8 cellular contexts compared by ENCODE assay signal in the genomic region with DNA sequence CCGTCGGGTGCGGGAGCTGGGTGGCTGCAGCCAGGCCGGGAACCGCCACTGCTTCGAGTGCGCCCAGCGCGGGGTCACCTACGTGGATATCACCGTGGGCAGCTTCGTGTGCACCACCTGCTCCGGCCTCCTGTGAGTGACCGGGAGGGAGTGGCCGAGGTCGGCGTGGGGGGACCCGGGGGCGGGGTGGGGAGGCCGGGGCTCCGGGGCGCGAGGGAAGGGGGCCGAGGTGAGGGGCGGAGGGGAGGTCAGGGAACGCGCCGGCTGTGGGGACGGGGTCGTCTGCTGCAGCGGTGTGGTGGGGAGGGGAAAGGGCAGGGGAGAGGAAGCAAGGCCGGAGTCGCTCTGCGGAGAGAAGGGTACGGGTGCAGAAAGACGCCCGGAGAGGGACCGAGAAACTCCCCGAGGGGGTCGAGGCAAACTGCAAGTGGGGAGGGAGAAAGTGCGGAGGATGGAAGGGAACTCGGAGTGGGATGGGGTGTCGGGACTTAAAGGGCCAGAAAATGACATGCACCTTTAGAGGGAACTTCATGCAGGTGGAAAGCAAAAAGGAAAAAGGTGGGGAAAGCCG. TPM values are rescaled to one million over a fixed set of nuclear protein-coding genes. Genes with fewer than 3 reads are reported as not detected.
DNase-seq lines count a peak whose midpoint lies in the region; ATAC-seq and TF ChIP-seq lines count a peak whose summit lies in the region.

No MANE protein-coding gene starts in this region.

- ATAC-seq in HG02870 (IDR thresholded peaks at IDR 0.05; ENCODE audit: unreplicated experiment): no peak

- DNase-seq in Caco-2 (peak; percentile 31 to 45), endothelial cell (ENCODE audit: low spot score) (no peak), osteoblast (ENCODE audit: insufficient read length, low spot score, missing footprints) (peak; percentile 78), islet precursor cell (no peak), DMS79 treated with DMSO at 0.1 percent for 48 hours (lab: John Stamatoyannopoulos, UW) (no peak)
- no peak for DNase-seq in activated CD8-positive, alpha-beta memory T cell treated with anti-CD3 and anti-CD28 coated beads, Interleukin-2, amount 50 U/mL, for 4 hours

- peak overlapping the region; percentile 52 for H3K9ac ChIP-seq in OCI-LY3 (ENCODE audit: low read length)

- H3K4me3 ChIP-seq in Caco-2 (ENCODE audit: low read depth, low read length) (peak overlapping the region; percentile 89), OCI-LY3 (ENCODE audit: low read length) (peak overlapping the region; percentile 79), osteoblast (ENCODE audit: insufficient read depth, low read length) (peak overlapping the region; percentile 88)

- H3K79me2 ChIP-seq in OCI-LY3 (ENCODE audit: low read length) (peaks cover 39% of the 10 kb centered on the region), osteoblast (ENCODE audit: insufficient read depth, low read length) (peaks cover 37% of the 10 kb centered on the region)

- H3K27ac ChIP-seq in OCI-LY3 (ENCODE audit: low read length) (no peak overlapping the region), osteoblast (ENCODE audit: low read depth, low read length) (no peak overlapping the region)

- H3K4me1 Mint-ChIP-seq in Caco-2 (ENCODE audit: low read depth, unreplicated experiment) (peaks cover 29% of the 10 kb centered on the region), endothelial cell (ENCODE audit: unreplicated experiment) (peaks cover 30% of the 10 kb centered on the region)

- H3K4me1 ChIP-seq in Caco-2 (peaks cover 42% of the 10 kb centered on the region), OCI-LY3 (ENCODE audit: low read length) (peaks cover 45% of the 10 kb centered on the region), osteoblast (ENCODE audit: insufficient read depth, low read length) (peaks cover 26% of the 10 kb centered on the region)

- H3K27me3 Mint-ChIP-seq in Caco-2 (ENCODE audit: insufficient read depth, unreplicated experiment): no peaks in the 10 kb centered on the region
- peaks cover 7% of the 10 kb centered on the region for H3K27me3 Mint-ChIP-seq in endothelial cell (ENCODE audit: unreplicated experiment)

- POLR2A ChIA-PET in Caco-2 (lab: Charles Lee): interaction anchor here (0.5 to 2.4 kb wide), 9 partner anchors 16 to 166 kb away, joined by 3 to 27 read pairs (median 5); a partner anchor contains a TSS

- no peaks in the 10 kb centered on the region for H3K36me3 ChIP-seq in Caco-2 (ENCODE audit: control insufficient read depth, insufficient read depth, low read length)
- peaks cover 6% of the 10 kb centered on the region for H3K36me3 ChIP-seq in OCI-LY3 (replicated peaks; ENCODE audit: low read depth, low read length)
- no peaks in the 10 kb centered on the region for H3K36me3 ChIP-seq in osteoblast (ENCODE audit: insufficient read depth, low read length)

- H3K27me3 ChIP-seq in Caco-2 (replicated peaks; ENCODE audit: control insufficient read depth, insufficient read depth, low read length): no peaks in the 10 kb centered on the region
- no peaks in the 10 kb centered on the region for H3K27me3 ChIP-seq in OCI-LY3 (ENCODE audit: low read depth, low read length)
- H3K27me3 ChIP-seq in osteoblast (ENCODE audit: insufficient read depth, low read length): no peaks in the 10 kb centered on the region

- H3K36me3 Mint-ChIP-seq in Caco-2 (ENCODE audit: insufficient read depth, unreplicated experiment): peaks cover 31% of the 10 kb centered on the region
- H3K36me3 Mint-ChIP-seq in endothelial cell (ENCODE audit: low read depth, unreplicated experiment): peaks cover 6% of the 10 kb centered on the region

- no peaks in the 10 kb centered on the region for H3K9me3 Mint-ChIP-seq in Caco-2 (ENCODE audit: unreplicated experiment)
- no peaks in the 10 kb centered on the region for H3K9me3 Mint-ChIP-seq in endothelial cell (ENCODE audit: unreplicated experiment)

- CTCF ChIA-PET in Caco-2 (lab: Charles Lee): interaction anchor here (0.6 to 2.1 kb wide), 6 partner anchors 20 to 267 kb away, joined by 3 to 17 read pairs (median 4); no protein-coding TSS in a partner anchor

- H3K4me2 ChIP-seq in OCI-LY3 (ENCODE audit: low read length): peak overlapping the region; percentile 95
- H3K4me2 ChIP-seq in osteoblast (ENCODE audit: insufficient read depth, low read length): peak overlapping the region; percentile 89

- H3K27ac Mint-ChIP-seq in Caco-2 (ENCODE audit: unreplicated experiment) (peak overlapping the region; percentile 72), endothelial cell (ENCODE audit: unreplicated experiment) (no peak overlapping the region)

- peak overlapping the region; percentile 87 for H3K4me3 Mint-ChIP-seq in Caco-2 (ENCODE audit: unreplicated experiment)
- peak overlapping the region; percentile 94 for H3K4me3 Mint-ChIP-seq in endothelial cell (ENCODE audit: unreplicated experiment)

- H4K20me1 ChIP-seq in OCI-LY3 (ENCODE audit: insufficient read depth, low read length) (no peaks in the 10 kb centered on the region), osteoblast (ENCODE audit: insufficient read depth, low read length) (no peaks in the 10 kb centered on the region)

- H3K9me3 ChIP-seq in Caco-2 (no peaks in the 10 kb centered on the region), OCI-LY3 (ENCODE audit: insufficient read depth, low read length) (no peaks in the 10 kb centered on the region), osteoblast (ENCODE audit: low read depth, low read length) (no peaks in the 10 kb centered on the region)

- no peak overlapping the region for H2AFZ ChIP-seq in OCI-LY3 (ENCODE audit: low read depth, low read length)
- peak overlapping the region; percentile 81 for H2AFZ ChIP-seq in osteoblast (ENCODE audit: low read length)

- intact Hi-C loops in Caco-2 (cut with micrococcal nuclease; ENCODE audit: unreplicated experiment): loop anchor here (1.0 to 2.0 kb wide), 2 partner anchors 65 to 111 kb away; a partner anchor contains a TSS

- BruUV-seq in Caco-2 (replicated peaks; lab: Mats Ljungman, UMichigan): no TSS peak

- TF ChIP-seq CTCF in Caco-2 (IDR thresholded peaks at IDR 0.05; ENCODE audit: insufficient read depth in 1 of 2, low read depth in 1 of 2, low read length in 1 of 2, severe bottlenecking in 1 of 2, unreplicated experiment in 1 of 2) (no peak), OCI-LY3 (IDR thresholded peaks at IDR 0.05; ENCODE audit: low read depth, low read length) (no peak), endothelial cell (IDR thresholded peaks at IDR 0.05; ENCODE audit: unreplicated experiment) (no peak), osteoblast (IDR thresholded peaks at IDR 0.05; ENCODE audit: extremely low read depth, low read depth, low read length) (no peak)

RNA-seq across cellular contexts. Expression of a gene that starts 0.5 kb away (rescaled TPM):
- total RNA-seq in Caco-2 (2022) (58.5 and 60.7 TPM in 2 replicates), endothelial cell (ENCODE audit: unreplicated experiment) (48.6 TPM), osteoblast (6.5 and 9.4 TPM in 2 replicates)

RNA-seq across cellular contexts. Expression of a gene that starts 34.2 kb away (rescaled TPM):
- total RNA-seq in Caco-2 (2022) (1.9 and 2.0 TPM in 2 replicates), endothelial cell (ENCODE audit: unreplicated experiment) (2.6 TPM), osteoblast (not detected in 2 replicates)

RNA-seq across cellular contexts. Expression of a gene that starts 46.4 kb away (rescaled TPM):
- total RNA-seq in Caco-2 (2022) (69.5 and 71.4 TPM in 2 replicates), endothelial cell (ENCODE audit: unreplicated experiment) (89.7 TPM), osteoblast (14.5 and 18.0 TPM in 2 replicates)

RNA-seq across cellular contexts. Expression of a gene that starts 46.6 kb away (rescaled TPM):
- total RNA-seq in Caco-2 (2022): 1.4 and 1.5 TPM in 2 replicates
- 1.3 TPM for total RNA-seq in endothelial cell (ENCODE audit: unreplicated experiment)
- total RNA-seq in osteoblast: under 0.01 and 0.36 TPM in 2 replicates

RNA-seq across cellular contexts. Expression of a gene that starts 55.8 kb away (rescaled TPM):
- total RNA-seq in Caco-2 (2022) (1.3 and 1.7 TPM in 2 replicates), endothelial cell (ENCODE audit: unreplicated experiment) (2.2 TPM), osteoblast (under 0.01 and 0.29 TPM in 2 replicates)

Comparison
In these comparisons a context has a peak if more than half of its experiments do, and no peak if none do; other contexts are left out.
1. DNase-seq: peak in Caco-2 (2 of 2) and osteoblast (single experiment); none in endothelial cell (single experiment), islet precursor cell (single experiment), DMS79 treated with DMSO at 0.1 percent for 48 hours (single experiment) and activated CD8-positive, alpha-beta memory T cell treated with anti-CD3 and anti-CD28 coated beads, Interleukin-2, amount 50 U/mL, for 4 hours (single experiment).
2. Peak in every context shown above with its lines, with median percentiles within 50 percentile points of each other: H3K4me3 ChIP-seq.